8 cellular contexts compared by ENCODE assay signal in genomic region chr16:25030420-25031131, GRCh38. TPM values are rescaled to one million over a fixed set of nuclear protein-coding genes. Genes with fewer than 3 reads are reported as not detected.
A peak's percentile ranks its signal among the peaks of the same experiment; 100 is the strongest.
DNase-seq lines count a peak whose midpoint lies in the region; ATAC-seq and TF ChIP-seq lines count a peak whose summit lies in the region.

No MANE protein-coding gene starts in this region.

- H3K9me3 Mint-ChIP-seq in activated T-cell treated with anti-CD3 and anti-CD28 coated beads, Interleukin-2, amount 50 U/mL, for 24 hours: no peaks in the 10 kb centered on the region
- no peaks in the 10 kb centered on the region for H3K9me3 Mint-ChIP-seq in endodermal cell

- no peak for ATAC-seq in Right ventricle myocardium inferior

- intact Hi-C loops in Right ventricle myocardium inferior (cut with DNase I): no loop called here

- no peaks in the 10 kb centered on the region for H3K36me3 ChIP-seq in KMS-11 (ENCODE audit: insufficient read depth)
- no peaks in the 10 kb centered on the region for H3K36me3 ChIP-seq in endodermal cell (ENCODE audit: control insufficient read depth, insufficient read depth, low read length)

- peaks cover 3% of the 10 kb centered on the region; the same call in 1 of the 2 replicates for H3K27me3 ChIP-seq in KMS-11 (ENCODE audit: insufficient read depth, low read depth)
- H3K27me3 ChIP-seq in endodermal cell (ENCODE audit: control insufficient read depth, insufficient read depth, low read length, poor library complexity, severe bottlenecking): no peaks in the 10 kb centered on the region

- H3K27ac Mint-ChIP-seq in activated T-cell treated with anti-CD3 and anti-CD28 coated beads, Interleukin-2, amount 50 U/mL, for 24 hours: peak overlapping the region; percentile 98
- H3K27ac Mint-ChIP-seq in endodermal cell: no peak overlapping the region

- peaks cover 11% of the 10 kb centered on the region for H3K4me1 ChIP-seq in KMS-11 (ENCODE audit: low read depth, poor library complexity, severe bottlenecking)
- H3K4me1 ChIP-seq in endodermal cell (ENCODE audit: control insufficient read depth, insufficient read depth, low read length): no peaks in the 10 kb centered on the region

- no peaks in the 10 kb centered on the region for H3K79me2 ChIP-seq in KMS-11 (ENCODE audit: insufficient read depth, low read depth)

- peaks cover 55% of the 10 kb centered on the region for H3K4me1 Mint-ChIP-seq in activated T-cell treated with anti-CD3 and anti-CD28 coated beads, Interleukin-2, amount 50 U/mL, for 24 hours (ENCODE audit: low read depth)
- H3K4me1 Mint-ChIP-seq in endodermal cell: peaks cover 11% of the 10 kb centered on the region

- no peak overlapping the region for H3K4me3 ChIP-seq in KMS-11 (IDR thresholded peaks at IDR 0.05; ENCODE audit: insufficient read depth, low read depth, low read length)
- no peak overlapping the region for H3K4me3 ChIP-seq in endodermal cell (ENCODE audit: low read length)

- no peaks in the 10 kb centered on the region for H3K27me3 Mint-ChIP-seq in activated T-cell treated with anti-CD3 and anti-CD28 coated beads, Interleukin-2, amount 50 U/mL, for 24 hours
- peaks cover 9% of the 10 kb centered on the region for H3K27me3 Mint-ChIP-seq in endodermal cell (ENCODE audit: insufficient read depth)

- H3K9ac ChIP-seq in KMS-11 (no peak overlapping the region), endodermal cell (ENCODE audit: extremely low read depth, low read length, poor library complexity, severe bottlenecking) (no peak overlapping the region)

- H3K27ac ChIP-seq in KMS-11 (no peak overlapping the region), endodermal cell (ENCODE audit: low read depth, low read length) (no peak overlapping the region), substantia nigra (ENCODE audit: low read depth, low read length, poor library complexity, severe bottlenecking) (peak overlapping the region; percentile 73)

- H3K36me3 Mint-ChIP-seq in activated T-cell treated with anti-CD3 and anti-CD28 coated beads, Interleukin-2, amount 50 U/mL, for 24 hours (ENCODE audit: low read depth): peaks cover 5% of the 10 kb centered on the region
- no peaks in the 10 kb centered on the region for H3K36me3 Mint-ChIP-seq in endodermal cell (ENCODE audit: low read depth)

- peak overlapping the region; percentile 81 for H3K4me3 Mint-ChIP-seq in activated T-cell treated with anti-CD3 and anti-CD28 coated beads, Interleukin-2, amount 50 U/mL, for 24 hours
- H3K4me3 Mint-ChIP-seq in endodermal cell: peak overlapping the region; percentile 90

- WGBS in endodermal cell (ENCODE audit: insufficient coverage in 1 of 2, insufficient read length in 1 of 2), 2 experiments: 92 to 96% methylated on average over 8 to 10 of the region's 10 CpGs

- H4K20me1 ChIP-seq in KMS-11 (ENCODE audit: insufficient read depth): no peaks in the 10 kb centered on the region

- no peaks in the 10 kb centered on the region for H3K9me3 ChIP-seq in endodermal cell (ENCODE audit: control insufficient read depth, low read length)

- DNase-seq in activated T-cell treated with anti-CD3 and anti-CD28 coated beads, Interleukin-2, amount 50 U/mL, for 24 hours: peak; percentile 41
- no peak for DNase-seq in activated T-cell treated with anti-CD3 and anti-CD28 coated beads, Interleukin-2, amount 50 U/mL, for 48 hours
- DNase-seq in endodermal cell (no peak), substantia nigra (lab: John Stamatoyannopoulos, UW) (no peak), hippocampal formation (lab: John Stamatoyannopoulos, UW) (no peak), Right ventricle myocardium inferior (ENCODE audit: missing footprints) (no peak), amygdala (lab: John Stamatoyannopoulos, UW) (no peak)

- H2AFZ ChIP-seq in KMS-11 (ENCODE audit: low read depth): peak overlapping the region; percentile 97

- peak overlapping the region; percentile 88 for H3K4me2 ChIP-seq in KMS-11

- no peak for TF ChIP-seq CTCF in KMS-11 (conservative IDR thresholded peaks at IDR 0.05; ENCODE audit: low read depth, low read length)
- no peak for TF ChIP-seq CTCF in endodermal cell (conservative IDR thresholded peaks at IDR 0.05)

RNA-seq across cellular contexts. Expression of gene ARHGAP17, which starts 15.4 kb away (rescaled TPM):
- total RNA-seq in endodermal cell: 100 to 1,000 TPM in 1 of 2 donors, 10 to 100 TPM in 1; 95.0 to 106 TPM
- polyA plus RNA-seq in endodermal cell (2013, experiment 1 of 2): 59.0 TPM
- 53.9 TPM for polyA plus RNA-seq in endodermal cell (2013, experiment 2 of 2)
- total RNA-seq in Right ventricle myocardium inferior: 58.1 TPM
